ENCODE assay signal across 10 cellular contexts in genomic region chr12:110670161-110670701, GRCh38. TPM values are rescaled to one million over a fixed set of nuclear protein-coding genes. Genes with fewer than 3 reads are reported as not detected.
DNase-seq lines count a peak whose midpoint lies in the region; ATAC-seq lines count a peak whose summit lies in the region.
"Had no signal": no experiment of that assay in that cellular context is flagged by ENCODE, and none has a peak within 500 bp of the region (broad histone marks: within the 10 kb centered on the region; RNA-seq: fewer than 3 reads in every experiment).

No MANE protein-coding gene starts in this region.

- H3K27ac ChIP-seq in Karpas-422 (ENCODE audit: low read length) = peak overlapping the region; percentile 23; the same call in 1 of the 2 replicates

- peak overlapping the region; percentile 23 for H3K9ac ChIP-seq in Karpas-422 (ENCODE audit: low read length)

- H3K4me3 Mint-ChIP-seq in naive thymus-derived CD8-positive, alpha-beta T cell = peak overlapping the region in 9 of 10 donors; percentile 5 to 79 (median 61)

- no peaks in the 10 kb centered on the region for H3K27me3 Mint-ChIP-seq in naive thymus-derived CD8-positive, alpha-beta T cell

- peak overlapping the region; percentile 42 for H3K4me3 ChIP-seq in Karpas-422 (ENCODE audit: low read length)

- H3K36me3 Mint-ChIP-seq in naive thymus-derived CD8-positive, alpha-beta T cell = peaks cover 10 to 24% (median 19%) of the 10 kb centered on the region in 3 donors

- no peaks in the 10 kb centered on the region for H4K20me1 ChIP-seq in Karpas-422 (ENCODE audit: insufficient read depth, low read depth, low read length)

- H3K9me3 ChIP-seq in Karpas-422 (ENCODE audit: low read length) = no peaks in the 10 kb centered on the region

- no peaks in the 10 kb centered on the region for H3K36me3 ChIP-seq in Karpas-422 (ENCODE audit: insufficient read depth, low read length)

- no peaks in the 10 kb centered on the region for H3K27me3 ChIP-seq in Karpas-422 (ENCODE audit: low read length)

- POLR2A ChIA-PET in naive thymus-derived CD8-positive, alpha-beta T cell (lab: Charles Lee) = interaction anchor here (0.6 to 2.0 kb wide), 2 partner anchors 8 to 64 kb away, joined by 3 to 7 read pairs; no protein-coding TSS in a partner anchor

- peak overlapping the region; percentile 66 for H3K4me2 ChIP-seq in Karpas-422 (ENCODE audit: low read depth, low read length, poor library complexity, severe bottlenecking)

- H3K9me3 Mint-ChIP-seq in naive thymus-derived CD8-positive, alpha-beta T cell = peaks cover 0 to 28% (median 9%) of the 10 kb centered on the region in 9 donors

- H3K9me2 ChIP-seq in Karpas-422 (replicated peaks; ENCODE audit: insufficient read depth, low read length) = no peaks in the 10 kb centered on the region

- no peaks in the 10 kb centered on the region for H3K79me2 ChIP-seq in Karpas-422 (ENCODE audit: low read length)

- peak overlapping the region; percentile 54; the same call in 1 of the 2 replicates for H2AFZ ChIP-seq in Karpas-422 (ENCODE audit: low read length)

- peaks cover 26% of the 10 kb centered on the region for H3K4me1 ChIP-seq in Karpas-422 (ENCODE audit: low read length)

- H3K4me1 Mint-ChIP-seq in naive thymus-derived CD8-positive, alpha-beta T cell = peaks cover 25 to 76% (median 28%) of the 10 kb centered on the region in 4 donors

- peak overlapping the region; percentile 84 to 95 (median 89) for H3K27ac Mint-ChIP-seq in naive thymus-derived CD8-positive, alpha-beta T cell

- peak; percentile 59 for DNase-seq in Karpas-422
- DNase-seq in naive thymus-derived CD8-positive, alpha-beta T cell = peak in 2 of 10 donors; percentile 18 to 31
- DNase-seq in OCI-M1 (lab: John Stamatoyannopoulos, UW) = no peak
- no peak for DNase-seq in SHP77 (lab: John Stamatoyannopoulos, UW)
- no peak for DNase-seq in NCI-H748 treated with DMSO at 0.1 percent for 48 hours (lab: John Stamatoyannopoulos, UW)
- no peak for DNase-seq in iPS-NIHi7 (ENCODE audit: extremely low spot score)
- DNase-seq: effector CD8-positive, alpha-beta T cell; T-helper 9 cell had no signal

- peak; percentile 63 for ATAC-seq in GM18502 (IDR thresholded peaks at IDR 0.05; ENCODE audit: poor library complexity, unreplicated experiment)
- ATAC-seq in GM21619 (IDR thresholded peaks at IDR 0.05; ENCODE audit: unreplicated experiment) = peak; percentile 57
- ATAC-seq in naive thymus-derived CD8-positive, alpha-beta T cell = peak; percentile 83 to 85

RNA-seq across cellular contexts. Expression of gene HVCN1, which starts 18.7 kb away (rescaled TPM):
- 5.1 and 11.5 TPM in 2 replicates for total RNA-seq in Karpas-422 (2014; rRNA removed; shearing (Covaris generic); ENCODE audit: low replicate concordance)
- 10 to 100 TPM; 21.0 to 21.2 TPM for total RNA-seq in naive thymus-derived CD8-positive, alpha-beta T cell
- 10 to 100 TPM; 17.3 to 24.5 (median 20.1) TPM for polyA plus RNA-seq in naive thymus-derived CD8-positive, alpha-beta T cell

RNA-seq across cellular contexts. Expression of gene TCTN1, which starts 56.3 kb away (rescaled TPM):
- total RNA-seq in Karpas-422 (2014; rRNA removed; shearing (Covaris generic); ENCODE audit: low replicate concordance) = 31.0 and 31.3 TPM in 2 replicates
- total RNA-seq in naive thymus-derived CD8-positive, alpha-beta T cell = 10 to 100 TPM; 13.4 to 16.2 TPM
- 10 to 100 TPM in 2 of 3 donors, 1 to 10 TPM in 1; 8.7 to 16.4 (median 13.6) TPM for polyA plus RNA-seq in naive thymus-derived CD8-positive, alpha-beta T cell
